In genomic region chr18:68972176-68972575, GRCh38 we compare ENCODE assay signal across 1 cellular context.
TF ChIP-seq lines count a peak whose summit lies in the region.

No MANE protein-coding gene starts in this region.

TF ChIP-seq in H1, 55 proteins besides CTCF, POLR2A, EP300 and RAD21:
- TF ChIP-seq SP1 (IDR thresholded peaks at IDR 0.05; ENCODE audit: low read depth, low read length) = no peak
- TF ChIP-seq KDM5A (IDR thresholded peaks at IDR 0.05; ENCODE audit: low read length) = no peak
- TF ChIP-seq SRF (IDR thresholded peaks at IDR 0.05; ENCODE audit: low read depth, low read length) = no peak
- TF ChIP-seq CBX5 (IDR thresholded peaks at IDR 0.05; ENCODE audit: low read depth, low read length) = no peak
- TF ChIP-seq YY1 (IDR thresholded peaks at IDR 0.05; ENCODE audit: low read depth, low read length) = no peak
- TF ChIP-seq TAF1 (IDR thresholded peaks at IDR 0.05; ENCODE audit: low read depth, low read length) = no peak
- no peak for TF ChIP-seq SP2 (IDR thresholded peaks at IDR 0.05; ENCODE audit: low read length)
- no peak for TF ChIP-seq TEAD4 (IDR thresholded peaks at IDR 0.05; ENCODE audit: low read depth, low read length)
- no peak for TF ChIP-seq NRF1 (IDR thresholded peaks at IDR 0.05; ENCODE audit: low read depth, low read length)
- no peak for TF ChIP-seq JUN (IDR thresholded peaks at IDR 0.05; ENCODE audit: low read depth, low read length)
- TF ChIP-seq GABPA (IDR thresholded peaks at IDR 0.05; ENCODE audit: borderline replicate concordance, insufficient read depth, low read length) = no peak
- no peak for TF ChIP-seq PHF8 (conservative IDR thresholded peaks at IDR 0.05; ENCODE audit: low read depth, low read length)
- TF ChIP-seq USF2 (IDR thresholded peaks at IDR 0.05; ENCODE audit: low read length) = no peak
- no peak for TF ChIP-seq CHD7 (IDR thresholded peaks at IDR 0.05; ENCODE audit: insufficient replicate concordance, low read length)
- no peak for TF ChIP-seq EZH2 (IDR thresholded peaks at IDR 0.05; ENCODE audit: low read depth, low read length, severe bottlenecking)
- no peak for TF ChIP-seq TCF12 (IDR thresholded peaks at IDR 0.05; ENCODE audit: low read depth, low read length)
TF ChIP-seq in H1: peak in this region for 0.
